ENCODE assay signal across 19 cellular contexts in genomic region chr6:34230653-34231351, GRCh38. TPM values are rescaled to one million over a fixed set of nuclear protein-coding genes. Genes with fewer than 3 reads are reported as not detected.
A peak's percentile ranks its signal among the peaks of the same experiment; 100 is the strongest.
DNase-seq lines count a peak whose midpoint lies in the region; ATAC-seq lines count a peak whose summit lies in the region.
"Had no signal": no experiment of that assay in that cellular context is flagged by ENCODE, and none has a peak within 500 bp of the region (broad histone marks: within the 10 kb centered on the region; RNA-seq: fewer than 3 reads in every experiment).

No MANE protein-coding gene starts in this region.

- CTCF ChIA-PET in activated CD4-positive, alpha-beta T cell treated with anti-CD3 and anti-CD28 coated beads for 36 hours (lab: Charles Lee): no interaction called here

- H3K27me3 Mint-ChIP-seq in activated CD4-positive, alpha-beta T cell treated with anti-CD3 and anti-CD28 coated beads for 36 hours: no peaks in the 10 kb centered on the region
- no peaks in the 10 kb centered on the region for H3K27me3 Mint-ChIP-seq in activated T-helper 1 cell treated with anti-CD3 and anti-CD28 coated beads, Interleukin-12 subunit alpha, Interleukin-12 subunit beta, Interleukin-2, Interleukin-4 antibody, amounts not matched to agents 30 ng/mL and 10 ng/mL and 1 ng/mL, durations not matched to agents 14 hours and 24 hours and 36 hours (ENCODE audit: insufficient read depth)

- H3K4me3 Mint-ChIP-seq in activated CD4-positive, alpha-beta T cell treated with anti-CD3 and anti-CD28 coated beads for 36 hours: no peak overlapping the region
- no peak overlapping the region for H3K4me3 Mint-ChIP-seq in activated T-helper 1 cell treated with anti-CD3 and anti-CD28 coated beads, Interleukin-12 subunit alpha, Interleukin-12 subunit beta, Interleukin-2, Interleukin-4 antibody, amounts not matched to agents 30 ng/mL and 10 ng/mL and 1 ng/mL, durations not matched to agents 14 hours and 24 hours and 36 hours
- H3K4me3 Mint-ChIP-seq: activated T-cell treated with anti-CD3 and anti-CD28 coated beads, Interleukin-2, amount 50 U/mL, for 72 hours; GM23338 had no signal

- no peaks in the 10 kb centered on the region for H3K36me3 Mint-ChIP-seq in activated CD4-positive, alpha-beta T cell treated with anti-CD3 and anti-CD28 coated beads for 36 hours (ENCODE audit: low read depth)
- no peaks in the 10 kb centered on the region for H3K36me3 Mint-ChIP-seq in activated T-helper 1 cell treated with anti-CD3 and anti-CD28 coated beads, Interleukin-12 subunit alpha, Interleukin-12 subunit beta, Interleukin-2, Interleukin-4 antibody, amounts not matched to agents 30 ng/mL and 10 ng/mL and 1 ng/mL, durations not matched to agents 14 hours and 24 hours and 36 hours (ENCODE audit: low read depth)

- H3K27ac ChIP-seq in epithelial cell of prostate: peak overlapping the region; percentile 72
- H3K27ac ChIP-seq: C4-2B, right lobe of liver, upper lobe of right lung had no signal

- no peak for ATAC-seq in activated CD4-positive, alpha-beta T cell treated with anti-CD3 and anti-CD28 coated beads for 36 hours
- ATAC-seq in sciatic nerve (no peak), HG03439 (IDR thresholded peaks at IDR 0.05; ENCODE audit: unreplicated experiment) (no peak), HG03108 (IDR thresholded peaks at IDR 0.05; ENCODE audit: unreplicated experiment) (no peak)
- ATAC-seq: activated T-cell treated with anti-CD3 and anti-CD28 coated beads, Interleukin-2, amount 50 U/mL, for 72 hours; GM23338; right lobe of liver; Right ventricle myocardium inferior; upper lobe of right lung had no signal

- H3K9me3 Mint-ChIP-seq in activated CD4-positive, alpha-beta T cell treated with anti-CD3 and anti-CD28 coated beads for 36 hours (ENCODE audit: low read depth): no peaks in the 10 kb centered on the region
- H3K9me3 Mint-ChIP-seq in activated T-helper 1 cell treated with anti-CD3 and anti-CD28 coated beads, Interleukin-12 subunit alpha, Interleukin-12 subunit beta, Interleukin-2, Interleukin-4 antibody, amounts not matched to agents 30 ng/mL and 10 ng/mL and 1 ng/mL, durations not matched to agents 14 hours and 24 hours and 36 hours: no peaks in the 10 kb centered on the region
- H3K9me3 Mint-ChIP-seq: activated T-cell treated with anti-CD3 and anti-CD28 coated beads, Interleukin-2, amount 50 U/mL, for 72 hours; GM23338 had no signal

- H3K27ac Mint-ChIP-seq in activated CD4-positive, alpha-beta T cell treated with anti-CD3 and anti-CD28 coated beads for 36 hours: peak overlapping the region; percentile 73
- H3K27ac Mint-ChIP-seq in activated T-helper 1 cell treated with anti-CD3 and anti-CD28 coated beads, Interleukin-12 subunit alpha, Interleukin-12 subunit beta, Interleukin-2, Interleukin-4 antibody, amounts not matched to agents 30 ng/mL and 10 ng/mL and 1 ng/mL, durations not matched to agents 14 hours and 24 hours and 36 hours: no peak overlapping the region
- H3K27ac Mint-ChIP-seq: activated T-cell treated with anti-CD3 and anti-CD28 coated beads, Interleukin-2, amount 50 U/mL, for 72 hours; GM23338 had no signal

- H3K4me1 Mint-ChIP-seq in activated CD4-positive, alpha-beta T cell treated with anti-CD3 and anti-CD28 coated beads for 36 hours: peaks cover 41% of the 10 kb centered on the region
- peaks cover 29% of the 10 kb centered on the region for H3K4me1 Mint-ChIP-seq in activated T-helper 1 cell treated with anti-CD3 and anti-CD28 coated beads, Interleukin-12 subunit alpha, Interleukin-12 subunit beta, Interleukin-2, Interleukin-4 antibody, amounts not matched to agents 30 ng/mL and 10 ng/mL and 1 ng/mL, durations not matched to agents 14 hours and 24 hours and 36 hours (ENCODE audit: low read depth)

- intact Hi-C loops in activated CD4-positive, alpha-beta T cell treated with anti-CD3 and anti-CD28 coated beads for 36 hours (cut with DNase I, micrococcal nuclease): loop anchor here in 1 of 2 experiments (10.0 kb wide), 1 partner anchor 916 kb away; the partner anchor contains the start of genes TAPBP and ZBTB22
- intact Hi-C loops in sciatic nerve (cut with DNase I): no loop called here
- intact Hi-C loops in activated T-helper 1 cell treated with anti-CD3 and anti-CD28 coated beads, Interleukin-12 subunit alpha, Interleukin-12 subunit beta, Interleukin-2, Interleukin-4 antibody, amounts not matched to agents 30 ng/mL and 10 ng/mL and 1 ng/mL, durations not matched to agents 14 hours and 24 hours and 36 hours (cut with micrococcal nuclease): no loop called here

- no peak for DNase-seq in activated CD4-positive, alpha-beta T cell treated with anti-CD3 and anti-CD28 coated beads for 36 hours
- DNase-seq in activated CD4-positive, alpha-beta T cell treated with anti-CD3 and anti-CD28 coated beads for 4 hours: no peak
- DNase-seq in NCI-H226 (peak; percentile 62), epithelial cell of prostate (ENCODE audit: low read depth, low spot score) (no peak), sciatic nerve (ENCODE audit: low spot score) (peak; percentile 42)
- DNase-seq in activated T-helper 1 cell treated with anti-CD3 and anti-CD28 coated beads, Interleukin-12 subunit alpha, Interleukin-12 subunit beta, Interleukin-2, Interleukin-4 antibody, amounts not matched to agents 30 ng/mL and 10 ng/mL and 1 ng/mL, durations not matched to agents 14 hours and 24 hours and 36 hours (ENCODE audit: low spot score): no peak
- DNase-seq: activated T-cell treated with anti-CD3 and anti-CD28 coated beads, Interleukin-2, amount 50 U/mL, for 72 hours; amygdala; mesenchymal stem cell; NCI-H1105 treated with DMSO at 0.1 percent for 48 hours; stimulated activated CD4-positive, alpha-beta T cell treated with anti-CD3 and anti-CD28 coated beads, Interleukin-4, amount 100 ng/mL, for 1 hour; T-helper 9 cell; upper lobe of right lung had no signal

- POLR2A ChIA-PET in activated CD4-positive, alpha-beta T cell treated with anti-CD3 and anti-CD28 coated beads for 36 hours (lab: Charles Lee): interaction anchor here (0.6 kb wide), 1 partner anchor 107 kb away, joined by 4 read pairs; no protein-coding TSS in a partner anchor

RNA-seq across cellular contexts. Expression of gene HMGA1, which starts 5.9 kb away (rescaled TPM):
- total RNA-seq in activated CD4-positive, alpha-beta T cell treated with anti-CD3 and anti-CD28 coated beads for 36 hours: 100 to 1,000 TPM; 569 to 649 TPM
- 29.0 TPM for total RNA-seq in sciatic nerve
- 415 and 438 TPM in 2 replicates for total RNA-seq in activated T-helper 1 cell treated with anti-CD3 and anti-CD28 coated beads, Interleukin-12 subunit alpha, Interleukin-12 subunit beta, Interleukin-2, Interleukin-4 antibody, amounts not matched to agents 30 ng/mL and 10 ng/mL and 1 ng/mL, durations not matched to agents 14 hours and 24 hours and 36 hours

RNA-seq across cellular contexts. Expression of gene SMIM29, which starts 18.0 kb away (rescaled TPM):
- total RNA-seq in activated CD4-positive, alpha-beta T cell treated with anti-CD3 and anti-CD28 coated beads for 36 hours: 10 to 100 TPM; 15.8 to 16.3 TPM
- total RNA-seq in sciatic nerve: 31.6 TPM
- total RNA-seq in activated T-helper 1 cell treated with anti-CD3 and anti-CD28 coated beads, Interleukin-12 subunit alpha, Interleukin-12 subunit beta, Interleukin-2, Interleukin-4 antibody, amounts not matched to agents 30 ng/mL and 10 ng/mL and 1 ng/mL, durations not matched to agents 14 hours and 24 hours and 36 hours: 14.3 and 15.0 TPM in 2 replicates

Comparison
In these comparisons a context has a peak if more than half of its experiments do, and no peak if none do; other contexts are left out.
1. DNase-seq: peak in NCI-H226 (single experiment) and sciatic nerve (single experiment); none in activated CD4-positive, alpha-beta T cell treated with anti-CD3 and anti-CD28 coated beads for 36 hours (single experiment), activated CD4-positive, alpha-beta T cell treated with anti-CD3 and anti-CD28 coated beads for 4 hours (0 of 2), epithelial cell of prostate (single experiment) and activated T-helper 1 cell treated with anti-CD3 and anti-CD28 coated beads, Interleukin-12 subunit alpha, Interleukin-12 subunit beta, Interleukin-2, Interleukin-4 antibody, amounts not matched to agents 30 ng/mL and 10 ng/mL and 1 ng/mL, durations not matched to agents 14 hours and 24 hours and 36 hours (single experiment).
2. RNA of gene HMGA1, which starts 5.9 kb away (total RNA-seq): 569 to 649 TPM in activated CD4-positive, alpha-beta T cell treated with anti-CD3 and anti-CD28 coated beads for 36 hours and 415 to 438 TPM in activated T-helper 1 cell treated with anti-CD3 and anti-CD28 coated beads, Interleukin-12 subunit alpha, Interleukin-12 subunit beta, Interleukin-2, Interleukin-4 antibody, amounts not matched to agents 30 ng/mL and 10 ng/mL and 1 ng/mL, durations not matched to agents 14 hours and 24 hours and 36 hours; 29.0 TPM in sciatic nerve (single experiment); every median in the first group is over 10 times any median in the second.